1 cellular context compared by ENCODE assay signal in the genomic region with DNA sequence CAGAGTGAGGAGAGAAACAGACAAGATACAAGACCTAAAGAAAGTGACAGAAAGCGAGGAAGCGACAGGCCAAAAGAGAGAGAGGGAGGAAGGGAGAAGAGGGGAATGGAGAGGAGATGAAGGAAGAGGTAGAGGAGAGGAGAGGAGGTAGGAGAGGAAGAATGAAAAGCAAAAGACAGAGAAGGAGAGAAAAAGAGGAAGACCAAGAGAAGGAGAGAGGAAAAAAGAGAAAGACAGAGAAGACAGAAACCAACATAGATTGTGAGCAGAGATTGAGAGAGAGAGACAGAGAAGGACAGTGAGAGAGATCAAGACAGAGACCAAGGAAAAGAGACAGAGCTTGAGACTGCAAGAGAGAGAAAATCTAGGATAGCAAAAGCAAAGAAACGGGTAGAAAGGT.
TF ChIP-seq lines count a peak whose summit lies in the region.

No MANE protein-coding gene starts in this region.

TF ChIP-seq in K562, 482 proteins besides CTCF, POLR2A, EP300 and RAD21:
- TF ChIP-seq, protein P1, sequence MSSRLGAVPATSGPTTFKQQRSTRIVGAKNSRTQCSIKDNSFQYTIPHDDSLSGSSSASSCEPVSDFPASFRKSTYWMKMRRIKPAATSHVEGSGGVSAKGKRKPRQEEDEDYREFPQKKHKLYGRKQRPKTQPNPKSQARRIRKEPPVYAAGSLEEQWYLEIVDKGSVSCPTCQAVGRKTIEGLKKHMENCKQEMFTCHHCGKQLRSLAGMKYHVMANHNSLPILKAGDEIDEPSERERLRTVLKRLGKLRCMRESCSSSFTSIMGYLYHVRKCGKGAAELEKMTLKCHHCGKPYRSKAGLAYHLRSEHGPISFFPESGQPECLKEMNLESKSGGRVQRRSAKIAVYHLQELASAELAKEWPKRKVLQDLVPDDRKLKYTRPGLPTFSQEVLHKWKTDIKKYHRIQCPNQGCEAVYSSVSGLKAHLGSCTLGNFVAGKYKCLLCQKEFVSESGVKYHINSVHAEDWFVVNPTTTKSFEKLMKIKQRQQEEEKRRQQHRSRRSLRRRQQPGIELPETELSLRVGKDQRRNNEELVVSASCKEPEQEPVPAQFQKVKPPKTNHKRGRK (tag; IDR thresholded peaks at IDR 0.05): peak; percentile 43; the same call in 1 of the 2 replicates
- TF ChIP-seq SMAD2 (IDR thresholded peaks at IDR 0.05; ENCODE audit: low read depth, low read length) (no peak), HDAC1 (IDR thresholded peaks at IDR 0.05) (0 out of 4 replicates have a peak, but pooled peaks of 1 of the 2 experiments have one; percentile 36), ZNF589 (CRISPR knock-in tag; IDR thresholded peaks at IDR 0.05; ENCODE audit: low read depth) (no peak), OTX1 (CRISPR knock-in tag; IDR thresholded peaks at IDR 0.05) (peak; percentile 59; the same call in 1 of the 2 replicates), HLTF (IDR thresholded peaks at IDR 0.05) (0 out of 2 replicates have a peak, but pooled peaks have one; percentile 37), TRIM24 (IDR thresholded peaks at IDR 0.05) (no peak), EHMT2 (IDR thresholded peaks at IDR 0.05) (0 out of 2 replicates have a peak, but pooled peaks have one; percentile 25)
- TF ChIP-seq, protein P2, sequence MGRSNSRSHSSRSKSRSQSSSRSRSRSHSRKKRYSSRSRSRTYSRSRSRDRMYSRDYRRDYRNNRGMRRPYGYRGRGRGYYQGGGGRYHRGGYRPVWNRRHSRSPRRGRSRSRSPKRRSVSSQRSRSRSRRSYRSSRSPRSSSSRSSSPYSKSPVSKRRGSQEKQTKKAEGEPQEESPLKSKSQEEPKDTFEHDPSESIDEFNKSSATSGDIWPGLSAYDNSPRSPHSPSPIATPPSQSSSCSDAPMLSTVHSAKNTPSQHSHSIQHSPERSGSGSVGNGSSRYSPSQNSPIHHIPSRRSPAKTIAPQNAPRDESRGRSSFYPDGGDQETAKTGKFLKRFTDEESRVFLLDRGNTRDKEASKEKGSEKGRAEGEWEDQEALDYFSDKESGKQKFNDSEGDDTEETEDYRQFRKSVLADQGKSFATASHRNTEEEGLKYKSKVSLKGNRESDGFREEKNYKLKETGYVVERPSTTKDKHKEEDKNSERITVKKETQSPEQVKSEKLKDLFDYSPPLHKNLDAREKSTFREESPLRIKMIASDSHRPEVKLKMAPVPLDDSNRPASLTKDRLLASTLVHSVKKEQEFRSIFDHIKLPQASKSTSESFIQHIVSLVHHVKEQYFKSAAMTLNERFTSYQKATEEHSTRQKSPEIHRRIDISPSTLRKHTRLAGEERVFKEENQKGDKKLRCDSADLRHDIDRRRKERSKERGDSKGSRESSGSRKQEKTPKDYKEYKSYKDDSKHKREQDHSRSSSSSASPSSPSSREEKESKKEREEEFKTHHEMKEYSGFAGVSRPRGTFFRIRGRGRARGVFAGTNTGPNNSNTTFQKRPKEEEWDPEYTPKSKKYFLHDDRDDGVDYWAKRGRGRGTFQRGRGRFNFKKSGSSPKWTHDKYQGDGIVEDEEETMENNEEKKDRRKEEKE (IDR thresholded peaks at IDR 0.05; ENCODE audit: borderline replicate concordance in 1 of 2, control insufficient read depth in 1 of 2, low read depth in 2 of 2, low read length in 1 of 2): 0 out of 4 replicates have a peak, but pooled peaks of 1 of the 2 experiments have one; percentile 49
- TF ChIP-seq, protein P3, sequence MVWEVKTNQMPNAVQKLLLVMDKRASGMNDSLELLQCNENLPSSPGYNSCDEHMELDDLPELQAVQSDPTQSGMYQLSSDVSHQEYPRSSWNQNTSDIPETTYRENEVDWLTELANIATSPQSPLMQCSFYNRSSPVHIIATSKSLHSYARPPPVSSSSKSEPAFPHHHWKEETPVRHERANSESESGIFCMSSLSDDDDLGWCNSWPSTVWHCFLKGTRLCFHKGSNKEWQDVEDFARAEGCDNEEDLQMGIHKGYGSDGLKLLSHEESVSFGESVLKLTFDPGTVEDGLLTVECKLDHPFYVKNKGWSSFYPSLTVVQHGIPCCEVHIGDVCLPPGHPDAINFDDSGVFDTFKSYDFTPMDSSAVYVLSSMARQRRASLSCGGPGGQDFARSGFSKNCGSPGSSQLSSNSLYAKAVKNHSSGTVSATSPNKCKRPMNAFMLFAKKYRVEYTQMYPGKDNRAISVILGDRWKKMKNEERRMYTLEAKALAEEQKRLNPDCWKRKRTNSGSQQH (CRISPR knock-in tag; IDR thresholded peaks at IDR 0.05): 0 out of 2 replicates have a peak, but pooled peaks have one; percentile 51
- TF ChIP-seq, protein P4, sequence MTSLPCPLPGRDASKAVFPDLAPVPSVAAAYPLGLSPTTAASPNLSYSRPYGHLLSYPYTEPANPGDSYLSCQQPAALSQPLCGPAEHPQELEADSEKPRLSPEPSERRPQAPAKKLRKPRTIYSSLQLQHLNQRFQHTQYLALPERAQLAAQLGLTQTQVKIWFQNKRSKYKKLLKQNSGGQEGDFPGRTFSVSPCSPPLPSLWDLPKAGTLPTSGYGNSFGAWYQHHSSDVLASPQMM (CRISPR knock-in tag; IDR thresholded peaks at IDR 0.05): no peak
